ENCODE assay signal across 1 cellular context in the genomic region with DNA sequence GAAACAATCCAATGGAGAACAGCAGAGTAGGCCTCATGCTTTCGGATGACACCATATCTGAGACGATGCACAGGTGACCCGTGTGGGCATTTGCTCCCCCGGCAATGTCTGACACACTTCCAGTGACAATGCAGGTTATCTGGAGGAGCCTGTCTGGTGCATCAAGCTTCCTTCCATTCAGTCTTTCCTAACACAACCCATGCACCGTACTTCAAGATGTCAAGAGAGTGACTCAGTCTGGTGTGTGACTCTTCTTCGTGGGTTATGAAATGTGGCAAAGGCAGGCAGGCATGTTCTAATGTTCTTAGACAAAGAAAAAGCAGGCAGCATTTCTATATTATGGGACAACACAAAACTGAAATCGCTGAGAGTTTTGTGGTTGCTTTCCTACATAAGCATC.
TF ChIP-seq lines count a peak whose summit lies in the region.

No MANE protein-coding gene starts in this region.

TF ChIP-seq in IMR-90, 13 proteins besides CTCF, POLR2A, EP300 and RAD21 (continued from another document):
- TF ChIP-seq FOS (IDR thresholded peaks at IDR 0.05; ENCODE audit: low read depth, low read length) (peak; percentile 75), CEBPB (IDR thresholded peaks at IDR 0.05; ENCODE audit: low read depth, low read length) (peak; percentile 81), RCOR1 (IDR thresholded peaks at IDR 0.05; ENCODE audit: insufficient replicate concordance, low read length) (no peak), BHLHE40 (IDR thresholded peaks at IDR 0.05; ENCODE audit: low read depth, low read length) (peak; percentile 15; the same call in 1 of the 2 replicates)
